ENCODE assay signal across 9 cellular contexts in genomic region chr6:21634582-21634981, GRCh38. TPM values are rescaled to one million over a fixed set of nuclear protein-coding genes. Genes with fewer than 3 reads are reported as not detected.
DNase-seq lines count a peak whose midpoint lies in the region; ATAC-seq and TF ChIP-seq lines count a peak whose summit lies in the region.
"Had no signal": no experiment of that assay in that cellular context is flagged by ENCODE, and none has a peak within 500 bp of the region (broad histone marks: within the 10 kb centered on the region; RNA-seq: fewer than 3 reads in every experiment).

No MANE protein-coding gene starts in this region.

- TF ChIP-seq POLR2A in IMR-90 (IDR thresholded peaks at IDR 0.05; ENCODE audit: low read depth, low read length) (no peak), body of pancreas (IDR thresholded peaks at IDR 0.05) (no peak)

- H2BK5ac ChIP-seq in IMR-90 (ENCODE audit: low read depth, low read length, poor library complexity, severe bottlenecking): peak overlapping the region; percentile 95

- peak overlapping the region; percentile 89 for H2BK20ac ChIP-seq in IMR-90 (ENCODE audit: low read depth, low read length)

- peak overlapping the region; percentile 80; the same call in 1 of the 2 replicates for H3K18ac ChIP-seq in IMR-90 (ENCODE audit: low read depth, low read length)

- no peak overlapping the region for H3K27ac Mint-ChIP-seq in T-helper 17 cell

- peak overlapping the region; percentile 60 for H2AFZ ChIP-seq in IMR-90 (replicated peaks; ENCODE audit: low read length, poor library complexity)

- peak overlapping the region; percentile 89 for H2BK120ac ChIP-seq in IMR-90 (ENCODE audit: low read depth, low read length)

- no peak overlapping the region for H2AK5ac ChIP-seq in IMR-90 (ENCODE audit: low read depth, low read length)

- dilution Hi-C loops in IMR-90 (cut with HindIII; ENCODE audit: low sequenced_read_pairs, unreplicated experiment): no loop called here

- H2AK9ac ChIP-seq in IMR-90 (replicated peaks; ENCODE audit: low read depth, low read length, poor library complexity): no peak overlapping the region

- POLR2A ChIA-PET in IMR-90 (lab: Charles Lee; ENCODE audit: unreplicated experiment): no interaction called here

- no peaks in the 10 kb centered on the region for H3K4me1 Mint-ChIP-seq in T-helper 17 cell

- H3K4me2 ChIP-seq in IMR-90 (ENCODE audit: low read depth, low read length): peak overlapping the region; percentile 55; the same call in 1 of the 2 replicates

- peak; percentile 7 for DNase-seq in Ammon's horn (ENCODE audit: low spot score)
- peak; percentile 96 for DNase-seq in IMR-90
- DNase-seq in body of pancreas: peak in 1 of 4 donors; percentile 23
- no peak for DNase-seq in left lung
- no peak for DNase-seq in DMS114 treated with DMSO at 0.1 percent for 48 hours (lab: John Stamatoyannopoulos, UW; ENCODE audit: unreplicated experiment)
- DNase-seq in Kasumi-1 (lab: John Stamatoyannopoulos, UW): no peak
- DNase-seq in H7: no peak
- DNase-seq in T-helper 17 cell: no peak
- DNase-seq: DMS 273 treated with DMSO at 0.1 percent for 48 hours had no signal

- peak overlapping the region in 1 of 2 experiments; percentile 89; a peak in 2 of 4 replicates for H4K8ac ChIP-seq in IMR-90 (ENCODE audit: low read depth in 2 of 2, low read length in 2 of 2)

- ATAC-seq in IMR-90 (ENCODE audit: low read depth) (peak; percentile 98), body of pancreas (peak; percentile 47), left lung (peak; percentile 81), T-helper 17 cell (no peak)

- H4K20me1 ChIP-seq in IMR-90 (ENCODE audit: insufficient read depth, low read length): no peaks in the 10 kb centered on the region

- H3K23ac ChIP-seq in IMR-90 (ENCODE audit: low read depth, low read length): peak overlapping the region; percentile 69; the same call in 1 of the 2 replicates

- no peaks in the 10 kb centered on the region for H3K9me1 ChIP-seq in IMR-90 (ENCODE audit: insufficient read depth, low read length)

- WGBS in IMR-90 (ENCODE audit: extremely low coverage in 2 of 2, insufficient read length in 1 of 2), 2 experiments: 0% methylated on average over 2 of the region's 4 CpGs; no CpG with 5 or more reads in 1 of the 2 experiments
- WGBS in body of pancreas, 2 donors: 37 to 51% methylated on average over 4 of the region's 4 CpGs

- peak overlapping the region; percentile 72; the same call in 1 of the 2 replicates for H3K4ac ChIP-seq in IMR-90 (ENCODE audit: low read depth, low read length)

- TF ChIP-seq RAD21 in IMR-90 (IDR thresholded peaks at IDR 0.05; ENCODE audit: low read length): no peak

- in situ Hi-C loops in IMR-90 (cut with MboI; ENCODE audit: low sequenced_read_pairs): no loop called here

- H3K4me1 ChIP-seq in IMR-90 (ENCODE audit: control insufficient read depth, insufficient read depth, low read length) (no peaks in the 10 kb centered on the region), body of pancreas (no peaks in the 10 kb centered on the region), left lung (no peaks in the 10 kb centered on the region)

- H4K5ac ChIP-seq in IMR-90 (ENCODE audit: low read depth, low read length): peak overlapping the region; percentile 68; the same call in 1 of the 2 replicates

- no peak overlapping the region for H3K4me3 Mint-ChIP-seq in T-helper 17 cell

- H3K79me1 ChIP-seq in IMR-90 (ENCODE audit: low read depth in 1 of 2, low read length in 2 of 2): no peaks in the 10 kb centered on the region

- intact Hi-C loops in IMR-90 (cut with micrococcal nuclease): no loop called here
- intact Hi-C loops in body of pancreas (cut with DNase I): no loop called here
- intact Hi-C loops in left lung (cut with DNase I): no loop called here

- H3K9me3 ChIP-seq in IMR-90 (ENCODE audit: control insufficient read depth, insufficient read depth, low read length): no peaks in the 10 kb centered on the region
- no peaks in the 10 kb centered on the region for H3K9me3 ChIP-seq in body of pancreas
- H3K9me3 ChIP-seq in left lung: no peaks in the 10 kb centered on the region
- H3K9me3 ChIP-seq in T-helper 17 cell (ENCODE audit: control insufficient read depth, low read length, poor library complexity, severe bottlenecking): no peaks in the 10 kb centered on the region

- peak overlapping the region; percentile 14; the same call in 1 of the 2 replicates for H3K27ac ChIP-seq in IMR-90 (ENCODE audit: insufficient read depth, low read length)
- H3K27ac ChIP-seq in body of pancreas: no peak overlapping the region
- peak overlapping the region in 1 of 2 donors; percentile 44 for H3K27ac ChIP-seq in left lung

- H3K36me3 Mint-ChIP-seq in T-helper 17 cell (ENCODE audit: low read depth): no peaks in the 10 kb centered on the region

- peak overlapping the region; percentile 73; the same call in 1 of the 3 replicates for H2BK15ac ChIP-seq in IMR-90 (ENCODE audit: low read depth, low read length)

- peak overlapping the region; percentile 54 for H4K91ac ChIP-seq in IMR-90 (ENCODE audit: insufficient read depth, low read depth, low read length)

- H3K4me3 ChIP-seq in IMR-90 (ENCODE audit: insufficient read depth, low read depth, low read length) (no peak overlapping the region), body of pancreas (no peak overlapping the region), left lung (no peak overlapping the region), H7 (ENCODE audit: insufficient read depth, low read depth, low read length) (no peak overlapping the region)

- H3K27me3 ChIP-seq in IMR-90 (ENCODE audit: control insufficient read depth, insufficient read depth, low read length) (no peaks in the 10 kb centered on the region), body of pancreas (no peaks in the 10 kb centered on the region), left lung (no peaks in the 10 kb centered on the region), H7 (ENCODE audit: control insufficient read depth, insufficient read depth, low read length) (no peaks in the 10 kb centered on the region)

- no peaks in the 10 kb centered on the region for H3K27me3 Mint-ChIP-seq in T-helper 17 cell

- H3K36me3 ChIP-seq in IMR-90 (ENCODE audit: control insufficient read depth, insufficient read depth, low read length) (no peaks in the 10 kb centered on the region), body of pancreas (replicated peaks in 1 of 2; ENCODE audit: insufficient read depth in 1 of 2, low read depth in 2 of 2) (no peaks in the 10 kb centered on the region), left lung (no peaks in the 10 kb centered on the region), H7 (replicated peaks; ENCODE audit: control insufficient read depth, insufficient read depth, low read length) (no peaks in the 10 kb centered on the region)

- H3K14ac ChIP-seq in IMR-90 (replicated peaks; ENCODE audit: low read depth, low read length): peak overlapping the region; percentile 83

- H3K56ac ChIP-seq in IMR-90 (ENCODE audit: extremely low read depth, insufficient read depth, low read length): peak overlapping the region; percentile 50; the same call in 1 of the 2 replicates

- no TSS peak for BruUV-seq in IMR-90 (replicated peaks; lab: Mats Ljungman, UMichigan)

- no peak overlapping the region for H3K9ac ChIP-seq in IMR-90 (ENCODE audit: low read depth, low read length)

- CTCF ChIA-PET in IMR-90 (lab: Yijun Ruan, JAX): no interaction called here

- TF ChIP-seq CTCF in IMR-90 (conservative IDR thresholded peaks at IDR 0.05; ENCODE audit: low read depth, low read length): no peak
- no peak for TF ChIP-seq CTCF in body of pancreas (IDR thresholded peaks at IDR 0.05)
- no peak for TF ChIP-seq CTCF in left lung (IDR thresholded peaks at IDR 0.05)

TF ChIP-seq in IMR-90, 13 proteins besides CTCF, POLR2A, EP300 and RAD21:
- peak; percentile 84 for TF ChIP-seq FOS (IDR thresholded peaks at IDR 0.05; ENCODE audit: low read depth, low read length)
- peak; percentile 87 for TF ChIP-seq CEBPB (IDR thresholded peaks at IDR 0.05; ENCODE audit: low read depth, low read length)
- TF ChIP-seq MAFK (IDR thresholded peaks at IDR 0.05; ENCODE audit: low read depth, low read length): no peak

RNA-seq across cellular contexts. Expression of gene SOX4, which starts 41.0 kb away (rescaled TPM):
- 4.7 and 6.4 TPM in 2 replicates for total RNA-seq in IMR-90 (2012; rRNA removed)
- 4.8 and 5.4 TPM in 2 replicates for polyA plus RNA-seq in IMR-90 (2012; rRNA removed)
- polyA plus RNA-seq in IMR-90 (2012; cell fraction: cytosol; rRNA removed): 3.1 and 5.4 TPM in 2 replicates
- polyA plus RNA-seq in IMR-90 (2012; cell fraction: nucleus; rRNA removed; ENCODE audit: low replicate concordance): 4.5 and 8.7 TPM in 2 replicates
- total RNA-seq in body of pancreas: 10 to 100 TPM; 17.8 to 20.0 TPM
- total RNA-seq in left lung: 10 to 100 TPM; 23.4 to 82.0 TPM
- total RNA-seq in H7 (2014; rRNA removed; shearing (Covaris generic)): 121 and 151 TPM in 2 replicates
- 1 to 10 TPM in 1 of 2 donors, under 1 TPM in 1; 0.97 to 1.7 TPM for total RNA-seq in T-helper 17 cell

Comparison
In these comparisons a context has a peak if more than half of its experiments do, and no peak if none do; other contexts are left out.
1. DNase-seq: peak in Ammon's horn (single experiment) and IMR-90 (single experiment); none in left lung (0 of 2), DMS114 treated with DMSO at 0.1 percent for 48 hours (single experiment), Kasumi-1 (0 of 2), H7 (single experiment) and T-helper 17 cell (0 of 3).